1 cellular context compared by ENCODE assay signal in the genomic region with DNA sequence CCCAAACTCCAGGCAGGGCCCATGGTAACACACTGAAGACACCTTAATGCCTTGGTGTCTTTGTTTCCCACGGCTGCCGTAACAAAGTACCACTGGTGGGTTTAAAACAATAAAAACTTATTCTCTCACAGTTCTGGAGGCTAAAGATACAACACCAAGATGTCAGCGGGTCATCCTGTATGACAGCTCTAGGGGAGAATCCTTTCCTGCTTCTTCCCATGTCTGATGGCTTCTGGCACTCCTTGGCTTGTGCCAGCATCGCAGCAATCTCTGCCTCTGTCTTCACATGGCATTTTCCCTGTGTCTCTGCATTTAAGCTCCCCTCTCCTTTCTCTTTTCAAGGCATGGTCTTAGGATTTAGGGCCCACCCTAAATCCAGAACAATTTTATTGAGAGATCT.
TF ChIP-seq lines count a peak whose summit lies in the region.

No MANE protein-coding gene starts in this region.

TF ChIP-seq in GM23338, 12 proteins besides CTCF, POLR2A, EP300 and RAD21:
- no peak for TF ChIP-seq ETS1 (IDR thresholded peaks at IDR 0.05)
- no peak for TF ChIP-seq CREB1 (CRISPR knock-in tag; IDR thresholded peaks at IDR 0.05; ENCODE audit: low read depth)
- TF ChIP-seq ZNF331 (CRISPR knock-in tag; IDR thresholded peaks at IDR 0.05; ENCODE audit: low read depth): no peak
- TF ChIP-seq JUNB (IDR thresholded peaks at IDR 0.05; ENCODE audit: unreplicated experiment): no peak
- TF ChIP-seq, protein P1, sequence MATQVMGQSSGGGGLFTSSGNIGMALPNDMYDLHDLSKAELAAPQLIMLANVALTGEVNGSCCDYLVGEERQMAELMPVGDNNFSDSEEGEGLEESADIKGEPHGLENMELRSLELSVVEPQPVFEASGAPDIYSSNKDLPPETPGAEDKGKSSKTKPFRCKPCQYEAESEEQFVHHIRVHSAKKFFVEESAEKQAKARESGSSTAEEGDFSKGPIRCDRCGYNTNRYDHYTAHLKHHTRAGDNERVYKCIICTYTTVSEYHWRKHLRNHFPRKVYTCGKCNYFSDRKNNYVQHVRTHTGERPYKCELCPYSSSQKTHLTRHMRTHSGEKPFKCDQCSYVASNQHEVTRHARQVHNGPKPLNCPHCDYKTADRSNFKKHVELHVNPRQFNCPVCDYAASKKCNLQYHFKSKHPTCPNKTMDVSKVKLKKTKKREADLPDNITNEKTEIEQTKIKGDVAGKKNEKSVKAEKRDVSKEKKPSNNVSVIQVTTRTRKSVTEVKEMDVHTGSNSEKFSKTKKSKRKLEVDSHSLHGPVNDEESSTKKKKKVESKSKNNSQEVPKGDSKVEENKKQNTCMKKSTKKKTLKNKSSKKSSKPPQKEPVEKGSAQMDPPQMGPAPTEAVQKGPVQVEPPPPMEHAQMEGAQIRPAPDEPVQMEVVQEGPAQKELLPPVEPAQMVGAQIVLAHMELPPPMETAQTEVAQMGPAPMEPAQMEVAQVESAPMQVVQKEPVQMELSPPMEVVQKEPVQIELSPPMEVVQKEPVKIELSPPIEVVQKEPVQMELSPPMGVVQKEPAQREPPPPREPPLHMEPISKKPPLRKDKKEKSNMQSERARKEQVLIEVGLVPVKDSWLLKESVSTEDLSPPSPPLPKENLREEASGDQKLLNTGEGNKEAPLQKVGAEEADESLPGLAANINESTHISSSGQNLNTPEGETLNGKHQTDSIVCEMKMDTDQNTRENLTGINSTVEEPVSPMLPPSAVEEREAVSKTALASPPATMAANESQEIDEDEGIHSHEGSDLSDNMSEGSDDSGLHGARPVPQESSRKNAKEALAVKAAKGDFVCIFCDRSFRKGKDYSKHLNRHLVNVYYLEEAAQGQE (IDR thresholded peaks at IDR 0.05; ENCODE audit: unreplicated experiment): no peak
- TF ChIP-seq ZNF114 (CRISPR knock-in tag; IDR thresholded peaks at IDR 0.05): no peak
- TF ChIP-seq, protein P2, sequence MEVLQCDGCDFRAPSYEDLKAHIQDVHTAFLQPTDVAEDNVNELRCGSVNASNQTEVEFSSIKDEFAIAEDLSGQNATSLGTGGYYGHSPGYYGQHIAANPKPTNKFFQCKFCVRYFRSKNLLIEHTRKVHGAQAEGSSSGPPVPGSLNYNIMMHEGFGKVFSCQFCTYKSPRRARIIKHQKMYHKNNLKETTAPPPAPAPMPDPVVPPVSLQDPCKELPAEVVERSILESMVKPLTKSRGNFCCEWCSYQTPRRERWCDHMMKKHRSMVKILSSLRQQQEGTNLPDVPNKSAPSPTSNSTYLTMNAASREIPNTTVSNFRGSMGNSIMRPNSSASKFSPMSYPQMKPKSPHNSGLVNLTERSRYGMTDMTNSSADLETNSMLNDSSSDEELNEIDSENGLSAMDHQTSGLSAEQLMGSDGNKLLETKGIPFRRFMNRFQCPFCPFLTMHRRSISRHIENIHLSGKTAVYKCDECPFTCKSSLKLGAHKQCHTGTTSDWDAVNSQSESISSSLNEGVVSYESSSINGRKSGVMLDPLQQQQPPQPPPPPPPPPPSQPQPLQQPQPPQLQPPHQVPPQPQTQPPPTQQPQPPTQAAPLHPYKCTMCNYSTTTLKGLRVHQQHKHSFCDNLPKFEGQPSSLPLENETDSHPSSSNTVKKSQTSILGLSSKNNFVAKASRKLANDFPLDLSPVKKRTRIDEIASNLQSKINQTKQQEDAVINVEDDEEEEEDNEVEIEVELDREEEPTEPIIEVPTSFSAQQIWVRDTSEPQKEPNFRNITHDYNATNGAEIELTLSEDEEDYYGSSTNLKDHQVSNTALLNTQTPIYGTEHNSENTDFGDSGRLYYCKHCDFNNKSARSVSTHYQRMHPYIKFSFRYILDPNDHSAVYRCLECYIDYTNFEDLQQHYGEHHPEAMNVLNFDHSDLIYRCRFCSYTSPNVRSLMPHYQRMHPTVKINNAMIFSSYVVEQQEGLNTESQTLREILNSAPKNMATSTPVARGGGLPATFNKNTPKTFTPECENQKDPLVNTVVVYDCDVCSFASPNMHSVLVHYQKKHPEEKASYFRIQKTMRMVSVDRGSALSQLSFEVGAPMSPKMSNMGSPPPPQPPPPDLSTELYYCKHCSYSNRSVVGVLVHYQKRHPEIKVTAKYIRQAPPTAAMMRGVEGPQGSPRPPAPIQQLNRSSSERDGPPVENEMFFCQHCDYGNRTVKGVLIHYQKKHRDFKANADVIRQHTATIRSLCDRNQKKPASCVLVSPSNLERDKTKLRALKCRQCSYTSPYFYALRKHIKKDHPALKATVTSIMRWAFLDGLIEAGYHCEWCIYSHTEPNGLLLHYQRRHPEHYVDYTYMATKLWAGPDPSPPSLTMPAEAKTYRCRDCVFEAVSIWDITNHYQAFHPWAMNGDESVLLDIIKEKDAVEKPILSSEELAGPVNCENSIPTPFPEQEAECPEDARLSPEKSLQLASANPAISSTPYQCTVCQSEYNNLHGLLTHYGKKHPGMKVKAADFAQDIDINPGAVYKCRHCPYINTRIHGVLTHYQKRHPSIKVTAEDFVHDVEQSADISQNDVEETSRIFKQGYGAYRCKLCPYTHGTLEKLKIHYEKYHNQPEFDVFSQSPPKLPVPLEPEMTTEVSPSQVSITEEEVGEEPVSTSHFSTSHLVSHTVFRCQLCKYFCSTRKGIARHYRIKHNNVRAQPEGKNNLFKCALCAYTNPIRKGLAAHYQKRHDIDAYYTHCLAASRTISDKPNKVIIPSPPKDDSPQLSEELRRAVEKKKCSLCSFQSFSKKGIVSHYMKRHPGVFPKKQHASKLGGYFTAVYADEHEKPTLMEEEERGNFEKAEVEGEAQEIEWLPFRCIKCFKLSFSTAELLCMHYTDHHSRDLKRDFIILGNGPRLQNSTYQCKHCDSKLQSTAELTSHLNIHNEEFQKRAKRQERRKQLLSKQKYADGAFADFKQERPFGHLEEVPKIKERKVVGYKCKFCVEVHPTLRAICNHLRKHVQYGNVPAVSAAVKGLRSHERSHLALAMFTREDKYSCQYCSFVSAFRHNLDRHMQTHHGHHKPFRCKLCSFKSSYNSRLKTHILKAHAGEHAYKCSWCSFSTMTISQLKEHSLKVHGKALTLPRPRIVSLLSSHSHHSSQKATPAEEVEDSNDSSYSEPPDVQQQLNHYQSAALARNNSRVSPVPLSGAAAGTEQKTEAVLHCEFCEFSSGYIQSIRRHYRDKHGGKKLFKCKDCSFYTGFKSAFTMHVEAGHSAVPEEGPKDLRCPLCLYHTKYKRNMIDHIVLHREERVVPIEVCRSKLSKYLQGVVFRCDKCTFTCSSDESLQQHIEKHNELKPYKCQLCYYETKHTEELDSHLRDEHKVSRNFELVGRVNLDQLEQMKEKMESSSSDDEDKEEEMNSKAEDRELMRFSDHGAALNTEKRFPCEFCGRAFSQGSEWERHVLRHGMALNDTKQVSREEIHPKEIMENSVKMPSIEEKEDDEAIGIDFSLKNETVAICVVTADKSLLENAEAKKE (CRISPR knock-in tag; IDR thresholded peaks at IDR 0.05): no peak
- TF ChIP-seq POLR2AphosphoS5 (IDR thresholded peaks at IDR 0.05; ENCODE audit: low read depth): no peak
- TF ChIP-seq STAT1 (IDR thresholded peaks at IDR 0.05; ENCODE audit: unreplicated experiment): no peak
- no peak for TF ChIP-seq EZH2phosphoT487 (IDR thresholded peaks at IDR 0.05; ENCODE audit: unreplicated experiment)
- TF ChIP-seq NANOG (IDR thresholded peaks at IDR 0.05; ENCODE audit: borderline replicate concordance): no peak
- TF ChIP-seq EZH2 (IDR thresholded peaks at IDR 0.05; ENCODE audit: low read depth, unreplicated experiment): no peak
